Comparison of ENCODE assay signal across 23 cellular contexts in genomic region chr4:15427715-15428114, GRCh38. TPM values are rescaled to one million over a fixed set of nuclear protein-coding genes. Genes with fewer than 3 reads are reported as not detected.
DNase-seq lines count a peak whose midpoint lies in the region; ATAC-seq and TF ChIP-seq lines count a peak whose summit lies in the region.
"Had no signal": no experiment of that assay in that cellular context is flagged by ENCODE, and none has a peak within 500 bp of the region (broad histone marks: within the 10 kb centered on the region; RNA-seq: fewer than 3 reads in every experiment).

Gene C1QTNF7 (plus strand): TSS chr4:15428033. CDS start chr4:15435744, 7,711 bp downstream.

- H3K27me3 ChIP-seq in esophagus muscularis mucosa (no peaks in the 10 kb centered on the region), layer of hippocampus (ENCODE audit: control insufficient read depth, insufficient read depth, low read length) (no peaks in the 10 kb centered on the region), uterus (no peaks in the 10 kb centered on the region)

- no peak within 1 kb of the TSS for H3K4me3 Mint-ChIP-seq in activated CD8-positive, alpha-beta T cell treated with anti-CD3 and anti-CD28 coated beads, Interleukin-2, amount 10 ng/mL, durations not matched to agents 7 days and 5 days
- H3K4me3 Mint-ChIP-seq: natural killer cell treated with Interleukin-12 subunit alpha and Interleukin-12 subunit beta and Interleukin-15 and Interleukin-18, amount 100 ng/mL, for 72 hours; stimulated activated naive B cell treated with anti-CD40 and anti-IgM and Interleukin-4, amounts not matched to agents 10 μg/mL and 1 μg/mL and 100 μg/mL, for 72 hours had no signal

- peaks cover 5% of the 10 kb centered on the region for H3K4me1 Mint-ChIP-seq in activated CD8-positive, alpha-beta T cell treated with anti-CD3 and anti-CD28 coated beads, Interleukin-2, amount 10 ng/mL, durations not matched to agents 7 days and 5 days (ENCODE audit: low read depth)

- ATAC-seq in sciatic nerve (peak; percentile 80), GM19395 (IDR thresholded peaks at IDR 0.05; ENCODE audit: unreplicated experiment) (no peak)
- no peak for ATAC-seq in activated CD8-positive, alpha-beta T cell treated with anti-CD3 and anti-CD28 coated beads, Interleukin-2, amount 10 ng/mL, durations not matched to agents 7 days and 5 days
- ATAC-seq: natural killer cell treated with Interleukin-12 subunit alpha and Interleukin-12 subunit beta and Interleukin-15 and Interleukin-18, amount 100 ng/mL, for 72 hours; stimulated activated naive B cell treated with anti-CD40 and anti-IgM and Interleukin-4, amounts not matched to agents 10 μg/mL and 1 μg/mL and 100 μg/mL, for 72 hours had no signal

- TF ChIP-seq EP300 in esophagus muscularis mucosa (IDR thresholded peaks at IDR 0.05), result no peak

- H3K4me1 ChIP-seq in esophagus muscularis mucosa (peaks cover 0 to 39% (median 31%) of the 10 kb centered on the region in 4 donors), uterus (no peaks in the 10 kb centered on the region)
- H3K4me1 ChIP-seq: Caco-2 had no signal

- H3K27ac ChIP-seq in esophagus muscularis mucosa (replicated peaks in 1 of 4) (peak within 1 kb of the TSS; percentile 57 to 75 (median 66)), layer of hippocampus (ENCODE audit: low read depth, low read length) (peak within 1 kb of the TSS; percentile 7), uterus (peak within 1 kb of the TSS; percentile 63 to 66)

- no peak for TF ChIP-seq CTCF in esophagus muscularis mucosa (IDR thresholded peaks at IDR 0.05)
- TF ChIP-seq CTCF in uterus (IDR thresholded peaks at IDR 0.05), result no peak

- no peaks in the 10 kb centered on the region for H3K9me3 Mint-ChIP-seq in activated CD8-positive, alpha-beta T cell treated with anti-CD3 and anti-CD28 coated beads, Interleukin-2, amount 10 ng/mL, durations not matched to agents 7 days and 5 days (ENCODE audit: insufficient read depth)
- H3K9me3 Mint-ChIP-seq: natural killer cell treated with Interleukin-12 subunit alpha and Interleukin-12 subunit beta and Interleukin-15 and Interleukin-18, amount 100 ng/mL, for 72 hours had no signal

- CTCF ChIA-PET in activated CD8-positive, alpha-beta T cell treated with anti-CD3 and anti-CD28 coated beads, Interleukin-2, amount 10 ng/mL, durations not matched to agents 7 days and 5 days (lab: Charles Lee), result interaction anchor here (0.6 to 2.1 kb wide), 4 partner anchors 28 to 149 kb away, joined by 3 to 6 read pairs (median 3); no protein-coding TSS in a partner anchor

- DNase-seq in esophagus muscularis mucosa (ENCODE audit: extremely low spot score) (peak; percentile 39), sciatic nerve (ENCODE audit: low spot score) (no peak), uterus (no peak), HuH-7.5 (ENCODE audit: low spot score) (no peak), NCI-H774 (lab: John Stamatoyannopoulos, UW) (no peak)
- no peak for DNase-seq in activated CD8-positive, alpha-beta T cell treated with anti-CD3 and anti-CD28 coated beads, Interleukin-2, amount 10 ng/mL, durations not matched to agents 7 days and 5 days
- DNase-seq: activated CD4-positive, alpha-beta T cell treated with anti-CD3 and anti-CD28 coated beads, Interleukin-2, amount 50 U/mL, for 1 hour; activated naive CD4-positive, alpha-beta T cell; AML-193; Caco-2; H7; Karpas-422; NCI-H1048; NCI-H2107; NCI-H526; stimulated activated naive B cell treated with anti-CD40 and anti-IgM and Interleukin-4, amounts not matched to agents 10 μg/mL and 1 μg/mL and 100 μg/mL, for 72 hours had no signal

- H3K4me3 ChIP-seq in esophagus muscularis mucosa (peak within 1 kb of the TSS; percentile 11 to 46 (median 23)), uterus (no peak within 1 kb of the TSS)

- TF ChIP-seq POLR2A in esophagus muscularis mucosa (IDR thresholded peaks at IDR 0.05; ENCODE audit: low read depth), result no peak
- no peak for TF ChIP-seq POLR2A in uterus (IDR thresholded peaks at IDR 0.05)

- H3K9me3 ChIP-seq in esophagus muscularis mucosa (no peaks in the 10 kb centered on the region), uterus (no peaks in the 10 kb centered on the region)
- H3K9me3 ChIP-seq: Caco-2 had no signal

- intact Hi-C loops in esophagus muscularis mucosa (cut with DNase I) (no loop called here), sciatic nerve (cut with DNase I) (no loop called here), uterus (cut with DNase I; ENCODE audit: low total_unique reads) (no loop called here)

- POLR2A ChIA-PET in activated CD8-positive, alpha-beta T cell treated with anti-CD3 and anti-CD28 coated beads, Interleukin-2, amount 10 ng/mL, durations not matched to agents 7 days and 5 days (lab: Charles Lee), result no interaction called here

- H3K36me3 ChIP-seq in esophagus muscularis mucosa (no peaks in the 10 kb centered on the region), uterus (no peaks in the 10 kb centered on the region)

- no peak within 1 kb of the TSS for H3K27ac Mint-ChIP-seq in activated CD8-positive, alpha-beta T cell treated with anti-CD3 and anti-CD28 coated beads, Interleukin-2, amount 10 ng/mL, durations not matched to agents 7 days and 5 days
- H3K27ac Mint-ChIP-seq: natural killer cell treated with Interleukin-12 subunit alpha and Interleukin-12 subunit beta and Interleukin-15 and Interleukin-18, amount 100 ng/mL, for 72 hours; stimulated activated naive B cell treated with anti-CD40 and anti-IgM and Interleukin-4, amounts not matched to agents 10 μg/mL and 1 μg/mL and 100 μg/mL, for 72 hours had no signal

- 16% methylated on average over 3 of the region's 3 CpGs for WGBS in esophagus muscularis mucosa

- H3K36me3 Mint-ChIP-seq in activated CD8-positive, alpha-beta T cell treated with anti-CD3 and anti-CD28 coated beads, Interleukin-2, amount 10 ng/mL, durations not matched to agents 7 days and 5 days (ENCODE audit: low read depth), result no peaks in the 10 kb centered on the region
- H3K36me3 Mint-ChIP-seq: natural killer cell treated with Interleukin-12 subunit alpha and Interleukin-12 subunit beta and Interleukin-15 and Interleukin-18, amount 100 ng/mL, for 72 hours; stimulated activated naive B cell treated with anti-CD40 and anti-IgM and Interleukin-4, amounts not matched to agents 10 μg/mL and 1 μg/mL and 100 μg/mL, for 72 hours had no signal

- H3K27me3 Mint-ChIP-seq in activated CD8-positive, alpha-beta T cell treated with anti-CD3 and anti-CD28 coated beads, Interleukin-2, amount 10 ng/mL, durations not matched to agents 7 days and 5 days (ENCODE audit: low read depth), result no peaks in the 10 kb centered on the region
- H3K27me3 Mint-ChIP-seq: stimulated activated naive B cell treated with anti-CD40 and anti-IgM and Interleukin-4, amounts not matched to agents 10 μg/mL and 1 μg/mL and 100 μg/mL, for 72 hours had no signal

RNA-seq across cellular contexts. Expression of gene C1QTNF7, which starts in this region (rescaled TPM):
- 10 to 100 TPM; 15.7 to 41.9 (median 26.0) TPM for total RNA-seq in esophagus muscularis mucosa
- 3.3 TPM for total RNA-seq in sciatic nerve
- total RNA-seq in uterus, result 10 to 100 TPM in 3 of 4 donors, 1 to 10 TPM in 1; 6.1 to 31.5 (median 12.9) TPM
- total RNA-seq in activated CD8-positive, alpha-beta T cell treated with anti-CD3 and anti-CD28 coated beads, Interleukin-2, amount 10 ng/mL, durations not matched to agents 7 days and 5 days, result not detected
- total RNA-seq: Caco-2; endothelial cell of umbilical vein; glomerular endothelial cell; H7; natural killer cell treated with Interleukin-12 subunit alpha and Interleukin-12 subunit beta and Interleukin-15 and Interleukin-18, amount 100 ng/mL, for 72 hours; OCI-LY7; T-helper 1 cell treated with Interleukin-12 subunit alpha and Interleukin-12 subunit beta and Interleukin-4 antibody, amounts not matched to agents 30 ng/mL and 1 ng/mL, for 36 hours had no signal

Comparison
In these comparisons a context has a peak if more than half of its experiments do, and no peak if none do; other contexts are left out.
1. H3K27ac ChIP-seq: peak in every context shown above with its lines; median percentile 66 in esophagus muscularis mucosa; 64 in uterus; 7 in layer of hippocampus.
2. H3K4me3 ChIP-seq: peak in esophagus muscularis mucosa (4 of 4); none in uterus (0 of 2).